In the genomic region with DNA sequence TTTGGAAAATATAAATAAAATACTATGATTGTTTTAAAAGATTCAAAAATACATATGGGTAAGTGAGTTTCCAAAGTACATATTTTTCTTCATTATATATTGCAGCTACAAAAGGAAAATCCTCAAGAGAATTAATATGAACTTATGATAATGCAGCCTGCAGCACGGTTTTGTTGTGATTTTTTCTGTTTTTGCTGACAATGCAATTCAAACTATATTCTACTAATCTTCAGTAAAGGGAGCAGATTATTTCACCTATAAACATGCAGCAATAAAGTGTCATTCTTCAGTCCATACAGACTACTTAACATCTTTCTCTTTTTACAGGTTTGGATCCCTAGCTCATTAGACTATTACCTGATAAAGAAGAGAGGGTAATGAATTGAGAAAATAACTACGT, we compare ENCODE assay signal across 23 cellular contexts.
"Had no signal": no experiment of that assay in that cellular context is flagged by ENCODE, and none has a peak within 500 bp of the region (broad histone marks: within the 10 kb centered on the region; RNA-seq: fewer than 3 reads in every experiment).

No MANE protein-coding gene starts in this region.

- H3K27me3 Mint-ChIP-seq: naive thymus-derived CD4-positive, alpha-beta T cell had no signal

- H3K4me1 ChIP-seq: foreskin keratinocyte, heart right ventricle, right atrium auricular region, suprapubic skin, tibial nerve, upper lobe of right lung, vagina had no signal

- H3K4me1 Mint-ChIP-seq: naive thymus-derived CD4-positive, alpha-beta T cell; neural crest cell; stimulated activated effector memory CD8-positive, alpha-beta T cell treated with anti-CD3 and anti-CD28 coated beads, Interleukin-12 subunit alpha, Interleukin-12 subunit beta, amount 100 ng/mL, for 72 hours had no signal

- H3K27me3 ChIP-seq: foreskin keratinocyte, heart right ventricle, ovary, right atrium auricular region, suprapubic skin, tibial nerve, upper lobe of right lung, vagina had no signal

- H3K27ac Mint-ChIP-seq: endodermal cell; naive thymus-derived CD4-positive, alpha-beta T cell; stimulated activated effector memory CD8-positive, alpha-beta T cell treated with anti-CD3 and anti-CD28 coated beads, Interleukin-12 subunit alpha, Interleukin-12 subunit beta, amount 100 ng/mL, for 72 hours had no signal

- H3K9me3 ChIP-seq: heart right ventricle, ovary, right atrium auricular region, suprapubic skin, tibial nerve, upper lobe of right lung, vagina had no signal

- DNase-seq: dermis blood vessel endothelial cell; effector CD4-positive, alpha-beta T cell; erythroblast; foreskin keratinocyte; heart right ventricle; kidney glomerular epithelial cell; mammary epithelial cell; naive thymus-derived CD4-positive, alpha-beta T cell; stimulated activated CD4-positive, alpha-beta T cell treated with anti-CD3 and anti-CD28 coated beads, Interleukin-4, amount 100 ng/mL, for 1 hour; stimulated activated CD8-positive, alpha-beta memory T cell treated with anti-CD3 and anti-CD28 coated beads, Interleukin-4, amount 100 ng/mL, for 48 hours; stimulated activated naive CD8-positive, alpha-beta T cell treated with anti-CD3 and anti-CD28 coated beads, Interleukin-15, Interleukin-2, amounts not matched to agents 100 U/mL and 50 U/mL, for 24 hours; upper lobe of right lung had no signal

- H3K36me3 Mint-ChIP-seq: naive thymus-derived CD4-positive, alpha-beta T cell; stimulated activated effector memory CD8-positive, alpha-beta T cell treated with anti-CD3 and anti-CD28 coated beads, Interleukin-12 subunit alpha, Interleukin-12 subunit beta, amount 100 ng/mL, for 72 hours had no signal

- H3K4me2 ChIP-seq: smooth muscle cell had no signal

- H3K4me3 Mint-ChIP-seq: endodermal cell; naive thymus-derived CD4-positive, alpha-beta T cell; neural crest cell; stimulated activated effector memory CD8-positive, alpha-beta T cell treated with anti-CD3 and anti-CD28 coated beads, Interleukin-12 subunit alpha, Interleukin-12 subunit beta, amount 100 ng/mL, for 72 hours had no signal

- ATAC-seq: foreskin keratinocyte; heart right ventricle; left lobe of liver; naive thymus-derived CD4-positive, alpha-beta T cell; stimulated activated effector memory CD8-positive, alpha-beta T cell treated with anti-CD3 and anti-CD28 coated beads, Interleukin-12 subunit alpha, Interleukin-12 subunit beta, amount 100 ng/mL, for 72 hours; stimulated activated naive CD8-positive, alpha-beta T cell treated with anti-CD3 and anti-CD28 coated beads, Interleukin-15, Interleukin-2, amounts not matched to agents 100 U/mL and 50 U/mL, for 24 hours; upper lobe of right lung had no signal

- H3K9me3 Mint-ChIP-seq: endodermal cell, neural crest cell had no signal

- H3K27ac ChIP-seq: foreskin keratinocyte, heart right ventricle, ovary, right atrium auricular region, suprapubic skin, tibial nerve, upper lobe of right lung, vagina had no signal

- FAIRE-seq: islet of Langerhans had no signal

- H3K4me3 ChIP-seq: heart right ventricle, ovary, smooth muscle cell, suprapubic skin, tibial nerve, upper lobe of right lung, vagina had no signal

- H3K36me3 ChIP-seq: heart right ventricle, ovary, right atrium auricular region, suprapubic skin, tibial nerve, upper lobe of right lung, vagina had no signal
